ENCODE assay signal across 27 cellular contexts in the genomic region with DNA sequence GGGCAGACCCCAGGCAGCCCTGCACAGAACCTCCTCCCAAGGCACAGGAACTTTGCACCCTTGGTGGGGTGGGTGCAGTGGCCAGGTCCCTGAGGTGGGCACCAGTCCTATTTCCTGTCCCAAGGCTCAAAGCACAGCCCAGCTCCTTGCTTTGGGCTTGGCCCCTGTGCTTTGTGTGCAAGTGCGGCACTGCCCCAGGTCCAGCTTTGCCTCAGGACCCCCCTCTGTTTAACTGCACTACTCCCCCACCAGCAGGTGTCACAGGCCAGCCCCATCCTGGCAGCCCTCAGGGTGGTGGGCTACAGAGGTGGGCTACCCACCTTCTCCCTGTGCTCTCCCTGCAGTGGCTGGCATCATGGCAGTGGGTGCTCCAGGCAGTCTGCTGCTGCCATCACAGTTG.
"Had no signal": no experiment of that assay in that cellular context is flagged by ENCODE, and none has a peak within 500 bp of the region (broad histone marks: within the 10 kb centered on the region; RNA-seq: fewer than 3 reads in every experiment).

No MANE protein-coding gene starts in this region.

- H3K4me1 ChIP-seq: adrenal gland, body of pancreas, colonic mucosa, esophagus squamous epithelium, gastroesophageal sphincter had no signal

- H3K4me3 ChIP-seq: adrenal gland, body of pancreas, colonic mucosa, esophagus squamous epithelium, gastroesophageal sphincter had no signal

- H3K4me3 Mint-ChIP-seq: activated CD4-positive, alpha-beta memory T cell treated with anti-CD3 and anti-CD28 coated beads for 36 hours; activated CD4-positive, alpha-beta T cell treated with anti-CD3 and anti-CD28 coated beads for 36 hours; activated CD4-positive, alpha-beta T cell treated with anti-CD3 and anti-CD28 coated beads, Interleukin-2, amount 10 ng/mL, durations not matched to agents 24 days and 14 days; activated CD8-positive, alpha-beta memory T cell treated with anti-CD3 and anti-CD28 coated beads, Interleukin-2, amount 10 ng/mL, durations not matched to agents 7 days and 5 days; activated CD8-positive, alpha-beta T cell treated with anti-CD3 and anti-CD28 coated beads, Interleukin-2, amount 10 ng/mL, durations not matched to agents 7 days and 5 days; activated naive CD4-positive, alpha-beta T cell treated with anti-CD3 and anti-CD28 coated beads for 36 hours; activated naive CD4-positive, alpha-beta T cell treated with anti-CD3 and anti-CD28 coated beads, Interleukin-2, amount 50 U/mL, for 24 hours; activated naive CD8-positive, alpha-beta T cell treated with anti-CD3 and anti-CD28 coated beads for 36 hours; activated naive CD8-positive, alpha-beta T cell treated with anti-CD3 and anti-CD28 coated beads, Interleukin-2, amount 50 U/mL, for 24 hours; activated T-helper 1 cell treated with anti-CD3 and anti-CD28 coated beads, Interleukin-12 subunit alpha, Interleukin-12 subunit beta, Interleukin-2, Interleukin-4 antibody, amounts not matched to agents 30 ng/mL and 10 ng/mL and 1 ng/mL, durations not matched to agents 14 hours and 24 hours and 36 hours had no signal

- H3K36me3 Mint-ChIP-seq: activated CD4-positive, alpha-beta memory T cell treated with anti-CD3 and anti-CD28 coated beads for 36 hours; activated CD8-positive, alpha-beta memory T cell treated with anti-CD3 and anti-CD28 coated beads, Interleukin-2, amount 10 ng/mL, durations not matched to agents 7 days and 5 days; activated naive CD4-positive, alpha-beta T cell treated with anti-CD3 and anti-CD28 coated beads, Interleukin-2, amount 50 U/mL, for 24 hours; activated naive CD8-positive, alpha-beta T cell treated with anti-CD3 and anti-CD28 coated beads for 36 hours had no signal

- H3K36me3 ChIP-seq: adrenal gland, colonic mucosa, esophagus squamous epithelium, gastroesophageal sphincter had no signal

- DNase-seq: activated CD4-positive, alpha-beta memory T cell treated with anti-CD3 and anti-CD28 coated beads for 36 hours; activated CD4-positive, alpha-beta T cell treated with anti-CD3 and anti-CD28 coated beads for 36 hours; activated CD4-positive, alpha-beta T cell treated with anti-CD3 and anti-CD28 coated beads, Interleukin-2, amount 10 ng/mL, durations not matched to agents 24 days and 14 days; activated CD4-positive, CD25-positive, alpha-beta regulatory T cell; activated CD4-positive, CD25-positive, alpha-beta regulatory T cell treated with anti-CD3 and anti-CD28 coated beads, Interleukin-2, amount 50 U/mL, for 72 hours; activated CD8-positive, alpha-beta memory T cell treated with anti-CD3 and anti-CD28 coated beads, Interleukin-2, amount 10 ng/mL, durations not matched to agents 7 days and 5 days; activated CD8-positive, alpha-beta memory T cell treated with anti-CD3 and anti-CD28 coated beads, Interleukin-2, amount 50 U/mL, for 4 hours; activated CD8-positive, alpha-beta T cell treated with anti-CD3 and anti-CD28 coated beads, Interleukin-2, amount 10 ng/mL, durations not matched to agents 7 days and 5 days; activated effector memory CD4-positive, alpha-beta T cell treated with anti-CD3 and anti-CD28 coated beads, Interleukin-2, amount 50 U/mL, for 16 hours; activated naive CD4-positive, alpha-beta T cell treated with anti-CD3 and anti-CD28 coated beads for 36 hours; activated naive CD8-positive, alpha-beta T cell treated with anti-CD3 and anti-CD28 coated beads for 36 hours; activated naive CD8-positive, alpha-beta T cell treated with anti-CD3 and anti-CD28 coated beads, Interleukin-2, amount 50 U/mL, for 24 hours; activated T-cell treated with anti-CD3 and anti-CD28 coated beads, Interleukin-2, amount 50 U/mL, for 1 hour; activated T-cell treated with anti-CD3 and anti-CD28 coated beads, Interleukin-2, amount 50 U/mL, for 48 hours; adrenal gland; body of pancreas; caudate nucleus; colonic mucosa; effector CD8-positive, alpha-beta T cell; esophagus squamous epithelium; foreskin melanocyte; T-helper 2 cell had no signal

- H3K27me3 ChIP-seq: adrenal gland, body of pancreas, colonic mucosa, esophagus squamous epithelium, gastroesophageal sphincter had no signal

- ATAC-seq: activated CD4-positive, alpha-beta T cell treated with anti-CD3 and anti-CD28 coated beads for 36 hours; activated CD8-positive, alpha-beta memory T cell treated with anti-CD3 and anti-CD28 coated beads, Interleukin-2, amount 10 ng/mL, durations not matched to agents 7 days and 5 days; activated CD8-positive, alpha-beta T cell treated with anti-CD3 and anti-CD28 coated beads, Interleukin-2, amount 10 ng/mL, durations not matched to agents 7 days and 5 days; activated naive CD8-positive, alpha-beta T cell treated with anti-CD3 and anti-CD28 coated beads, Interleukin-2, amount 50 U/mL, for 24 hours; body of pancreas; gastroesophageal sphincter had no signal

- H3K27ac Mint-ChIP-seq: activated CD4-positive, alpha-beta memory T cell treated with anti-CD3 and anti-CD28 coated beads for 36 hours; activated CD4-positive, alpha-beta T cell treated with anti-CD3 and anti-CD28 coated beads for 36 hours; activated CD4-positive, alpha-beta T cell treated with anti-CD3 and anti-CD28 coated beads, Interleukin-2, amount 10 ng/mL, durations not matched to agents 24 days and 14 days; activated CD8-positive, alpha-beta memory T cell treated with anti-CD3 and anti-CD28 coated beads, Interleukin-2, amount 10 ng/mL, durations not matched to agents 7 days and 5 days; activated CD8-positive, alpha-beta T cell treated with anti-CD3 and anti-CD28 coated beads, Interleukin-2, amount 10 ng/mL, durations not matched to agents 7 days and 5 days; activated naive CD4-positive, alpha-beta T cell treated with anti-CD3 and anti-CD28 coated beads for 36 hours; activated naive CD4-positive, alpha-beta T cell treated with anti-CD3 and anti-CD28 coated beads, Interleukin-2, amount 50 U/mL, for 24 hours; activated naive CD8-positive, alpha-beta T cell treated with anti-CD3 and anti-CD28 coated beads for 36 hours; activated naive CD8-positive, alpha-beta T cell treated with anti-CD3 and anti-CD28 coated beads, Interleukin-2, amount 50 U/mL, for 24 hours; activated T-helper 1 cell treated with anti-CD3 and anti-CD28 coated beads, Interleukin-12 subunit alpha, Interleukin-12 subunit beta, Interleukin-2, Interleukin-4 antibody, amounts not matched to agents 30 ng/mL and 10 ng/mL and 1 ng/mL, durations not matched to agents 14 hours and 24 hours and 36 hours; activated T-helper 2 cell treated with anti-CD3 and anti-CD28 coated beads, Interferon-gamma antibody, Interleukin-2, Interleukin-4, amounts not matched to agents 10 μg/mL and 5 μg/mL and 100 μg/mL, durations not matched to agents 14 hours and 24 hours and 36 hours had no signal

- H3K4me1 Mint-ChIP-seq: activated CD4-positive, alpha-beta T cell treated with anti-CD3 and anti-CD28 coated beads for 36 hours; activated CD4-positive, alpha-beta T cell treated with anti-CD3 and anti-CD28 coated beads, Interleukin-2, amount 10 ng/mL, durations not matched to agents 24 days and 14 days; activated naive CD4-positive, alpha-beta T cell treated with anti-CD3 and anti-CD28 coated beads, Interleukin-2, amount 50 U/mL, for 24 hours; activated naive CD8-positive, alpha-beta T cell treated with anti-CD3 and anti-CD28 coated beads for 36 hours; activated naive CD8-positive, alpha-beta T cell treated with anti-CD3 and anti-CD28 coated beads, Interleukin-2, amount 50 U/mL, for 24 hours had no signal

- H3K9me3 Mint-ChIP-seq: activated naive CD4-positive, alpha-beta T cell treated with anti-CD3 and anti-CD28 coated beads for 36 hours; activated naive CD8-positive, alpha-beta T cell treated with anti-CD3 and anti-CD28 coated beads for 36 hours had no signal

- H3K27me3 Mint-ChIP-seq: activated CD4-positive, alpha-beta memory T cell treated with anti-CD3 and anti-CD28 coated beads for 36 hours; activated CD4-positive, alpha-beta T cell treated with anti-CD3 and anti-CD28 coated beads for 36 hours; activated CD4-positive, alpha-beta T cell treated with anti-CD3 and anti-CD28 coated beads, Interleukin-2, amount 10 ng/mL, durations not matched to agents 24 days and 14 days; activated CD8-positive, alpha-beta memory T cell treated with anti-CD3 and anti-CD28 coated beads, Interleukin-2, amount 10 ng/mL, durations not matched to agents 7 days and 5 days; activated naive CD4-positive, alpha-beta T cell treated with anti-CD3 and anti-CD28 coated beads, Interleukin-2, amount 50 U/mL, for 24 hours; activated naive CD8-positive, alpha-beta T cell treated with anti-CD3 and anti-CD28 coated beads for 36 hours; activated naive CD8-positive, alpha-beta T cell treated with anti-CD3 and anti-CD28 coated beads, Interleukin-2, amount 50 U/mL, for 24 hours had no signal

- H3K9me3 ChIP-seq: adrenal gland, body of pancreas, colonic mucosa, esophagus squamous epithelium, gastroesophageal sphincter had no signal

- H3K27ac ChIP-seq: adrenal gland, body of pancreas, colonic mucosa, epithelial cell of prostate, esophagus squamous epithelium, gastroesophageal sphincter had no signal
